ENCODE assay signal across 31 cellular contexts in the genomic region with DNA sequence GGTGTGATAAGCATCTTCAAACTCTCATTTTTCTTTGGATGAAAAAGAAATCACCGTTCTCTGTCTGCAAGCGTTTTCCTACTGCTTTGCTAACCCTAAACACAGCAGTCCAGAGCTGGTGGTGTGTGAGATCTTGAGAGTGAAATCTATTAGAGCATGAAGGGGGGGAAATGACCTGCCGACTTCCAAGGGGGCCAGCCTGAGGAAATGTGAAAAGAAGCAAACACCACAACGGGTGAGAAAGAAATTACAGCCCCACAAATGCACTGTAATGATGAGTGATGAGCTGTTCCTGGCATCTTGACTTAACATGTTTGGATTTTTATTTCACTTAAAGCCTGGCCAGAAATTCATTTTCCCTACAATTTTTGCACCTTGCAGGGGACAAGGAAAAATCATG.
"Had no signal": no experiment of that assay in that cellular context is flagged by ENCODE, and none has a peak within 500 bp of the region (broad histone marks: within the 10 kb centered on the region; RNA-seq: fewer than 3 reads in every experiment).

No MANE protein-coding gene starts in this region.

- DNase-seq: activated CD4-positive, alpha-beta T cell treated with anti-CD3 and anti-CD28 coated beads for 48 hours; activated CD4-positive, alpha-beta T cell treated with anti-CD3 and anti-CD28 coated beads, Interleukin-2, amount 50 U/mL, for 48 hours; activated CD8-positive, alpha-beta memory T cell treated with anti-CD3 and anti-CD28 coated beads for 24 hours; activated effector memory CD4-positive, alpha-beta T cell treated with Interleukin-2 at 50 U/mL for 16 hours; activated naive CD4-positive, alpha-beta T cell treated with Interleukin-2 at 50 U/mL for 16 hours; activated naive CD8-positive, alpha-beta T cell treated with anti-CD3 and anti-CD28 coated beads for 36 hours; adrenal gland; aorta; body of pancreas; dorsolateral prefrontal cortex; effector memory CD4-positive, alpha-beta T cell; head of caudate nucleus; hippocampal formation; left cardiac atrium; mammary epithelial cell; midbrain; naive thymus-derived CD4-positive, alpha-beta T cell; ovary; sigmoid colon; small intestine; stimulated activated CD4-positive, alpha-beta T cell treated with anti-CD3 and anti-CD28 coated beads, Interleukin-4, amount 100 ng/mL, for 24 hours; substantia nigra; T-helper 17 cell; T1000; upper lobe of left lung; WERI-Rb-1 had no signal

- H3K36me3 Mint-ChIP-seq: activated naive CD8-positive, alpha-beta T cell treated with anti-CD3 and anti-CD28 coated beads for 36 hours; naive thymus-derived CD4-positive, alpha-beta T cell; stimulated activated effector memory CD8-positive, alpha-beta T cell treated with anti-CD3 and anti-CD28 coated beads, Interleukin-12 subunit alpha, Interleukin-12 subunit beta, amount 100 ng/mL, for 72 hours had no signal

- H3K9me3 Mint-ChIP-seq: activated naive CD8-positive, alpha-beta T cell treated with anti-CD3 and anti-CD28 coated beads for 36 hours; stimulated activated effector memory CD8-positive, alpha-beta T cell treated with anti-CD3 and anti-CD28 coated beads, Interleukin-12 subunit alpha, Interleukin-12 subunit beta, amount 100 ng/mL, for 72 hours; stimulated activated naive CD8-positive, alpha-beta T cell treated with anti-CD3 and anti-CD28 coated beads, Interleukin-15, Interleukin-2, amounts not matched to agents 100 ng/mL and 50 ng/mL, for 24 hours had no signal

- H3K4me3 Mint-ChIP-seq: activated naive CD8-positive, alpha-beta T cell treated with anti-CD3 and anti-CD28 coated beads for 36 hours; naive thymus-derived CD4-positive, alpha-beta T cell; stimulated activated effector memory CD8-positive, alpha-beta T cell treated with anti-CD3 and anti-CD28 coated beads, Interleukin-12 subunit alpha, Interleukin-12 subunit beta, amount 100 ng/mL, for 72 hours; stimulated activated naive CD8-positive, alpha-beta T cell treated with anti-CD3 and anti-CD28 coated beads, Interleukin-15, Interleukin-2, amounts not matched to agents 100 ng/mL and 50 ng/mL, for 24 hours; T-helper 17 cell had no signal

- H3K27me3 Mint-ChIP-seq: progenitor cell of endocrine pancreas had no signal

- H3K27ac Mint-ChIP-seq: activated naive CD8-positive, alpha-beta T cell treated with anti-CD3 and anti-CD28 coated beads for 36 hours; naive thymus-derived CD4-positive, alpha-beta T cell; progenitor cell of endocrine pancreas; stimulated activated effector memory CD8-positive, alpha-beta T cell treated with anti-CD3 and anti-CD28 coated beads, Interleukin-12 subunit alpha, Interleukin-12 subunit beta, amount 100 ng/mL, for 72 hours; stimulated activated naive CD8-positive, alpha-beta T cell treated with anti-CD3 and anti-CD28 coated beads, Interleukin-15, Interleukin-2, amounts not matched to agents 100 ng/mL and 50 ng/mL, for 24 hours; T-helper 17 cell had no signal

- H3K4me1 Mint-ChIP-seq: activated naive CD8-positive, alpha-beta T cell treated with anti-CD3 and anti-CD28 coated beads for 36 hours; naive thymus-derived CD4-positive, alpha-beta T cell; stimulated activated effector memory CD8-positive, alpha-beta T cell treated with anti-CD3 and anti-CD28 coated beads, Interleukin-12 subunit alpha, Interleukin-12 subunit beta, amount 100 ng/mL, for 72 hours; T-helper 17 cell had no signal

- ATAC-seq: activated CD4-positive, CD25-positive, alpha-beta regulatory T cell treated with anti-CD3 and anti-CD28 coated beads, Interleukin-2, amount 50 U/mL, for 24 hours; body of pancreas; gastroesophageal sphincter; left cardiac atrium; naive thymus-derived CD4-positive, alpha-beta T cell; stimulated activated effector memory CD8-positive, alpha-beta T cell treated with anti-CD3 and anti-CD28 coated beads, Interleukin-12 subunit alpha, Interleukin-12 subunit beta, amount 100 ng/mL, for 72 hours; T-helper 17 cell had no signal
